Comparison of ENCODE assay signal across 8 cellular contexts in genomic region chr11:36288442-36289225, GRCh38. TPM values are rescaled to one million over a fixed set of nuclear protein-coding genes. Genes with fewer than 3 reads are reported as not detected.
DNase-seq lines count a peak whose midpoint lies in the region; ATAC-seq and TF ChIP-seq lines count a peak whose summit lies in the region.

No MANE protein-coding gene starts in this region.

- H2AFZ ChIP-seq in SU-DHL-6 (ENCODE audit: low read depth, low read length, severe bottlenecking): peak overlapping the region; percentile 99

- peaks cover 18% of the 10 kb centered on the region for H3K4me1 Mint-ChIP-seq in T-helper 2 cell treated with Interferon-gamma antibody and Interleukin-4, amounts not matched to agents 5 μg/mL and 100 μg/mL, for 36 hours (ENCODE audit: low read depth)

- peak overlapping the region; percentile 88 for H3K27ac Mint-ChIP-seq in T-helper 2 cell treated with Interferon-gamma antibody and Interleukin-4, amounts not matched to agents 5 μg/mL and 100 μg/mL, for 36 hours

- intact Hi-C loops in gastrocnemius medialis (cut with DNase I; ENCODE audit: low total_unique reads): loop anchor here (2.0 kb wide), 2 partner anchors 204 to 626 kb away; partner anchors contain the start of gene TRIM44

- H3K9me2 ChIP-seq in SU-DHL-6 (replicated peaks; ENCODE audit: insufficient read depth, low read length): no peaks in the 10 kb centered on the region

- TF ChIP-seq POLR2A in gastroesophageal sphincter (IDR thresholded peaks at IDR 0.05): no peak
- no peak for TF ChIP-seq POLR2A in gastrocnemius medialis (IDR thresholded peaks at IDR 0.05)

- in situ Hi-C loops in gastrocnemius medialis (cut with MboI; ENCODE audit: low sequenced_read_pairs in 4 of 4): loop anchor here in 3 of 4 donors (25.0 kb wide), 2 partner anchors 199 to 224 kb away; partner anchors contain the start of gene TRAF6 (in 1 of the 3)

- H3K9me3 ChIP-seq in SU-DHL-6 (ENCODE audit: insufficient read depth, low read length) (no peaks in the 10 kb centered on the region), gastroesophageal sphincter (no peaks in the 10 kb centered on the region), gastrocnemius medialis (no peaks in the 10 kb centered on the region)

- TF ChIP-seq CTCF in SU-DHL-6 (IDR thresholded peaks at IDR 0.05; ENCODE audit: insufficient read depth, low read length, poor library complexity, severe bottlenecking) (no peak), gastroesophageal sphincter (IDR thresholded peaks at IDR 0.05) (no peak), gastrocnemius medialis (IDR thresholded peaks at IDR 0.05 in 4 of 5, conservative IDR thresholded peaks at IDR 0.05 in 1 of 5) (no peak)

- TF ChIP-seq EP300 in gastroesophageal sphincter (IDR thresholded peaks at IDR 0.05): no peak

- 0 out of 2 replicates have a peak, but pooled peaks cover 5% of the 10 kb centered on the region for H4K20me1 ChIP-seq in SU-DHL-6 (ENCODE audit: low read depth, low read length)

- H3K27me3 ChIP-seq in SU-DHL-6 (ENCODE audit: low read length) (no peaks in the 10 kb centered on the region), gastroesophageal sphincter (no peaks in the 10 kb centered on the region), gastrocnemius medialis (no peaks in the 10 kb centered on the region)

- ATAC-seq in gastroesophageal sphincter (peak; percentile 3), gastrocnemius medialis (peak in 1 of 2 donors; percentile 16)

- H3K4me2 ChIP-seq in SU-DHL-6 (ENCODE audit: low read depth, low read length, poor library complexity, severe bottlenecking): peak overlapping the region; percentile 64

- H3K4me1 ChIP-seq in gastroesophageal sphincter: peaks cover 3 to 24% (median 10%) of the 10 kb centered on the region in 3 donors
- H3K4me1 ChIP-seq in gastrocnemius medialis: peaks cover 13 to 15% of the 10 kb centered on the region in 2 donors

- H3K27me3 Mint-ChIP-seq in T-helper 2 cell treated with Interferon-gamma antibody and Interleukin-4, amounts not matched to agents 5 μg/mL and 100 μg/mL, for 36 hours (ENCODE audit: low read depth): peaks cover 4% of the 10 kb centered on the region

- no peaks in the 10 kb centered on the region for H3K36me3 Mint-ChIP-seq in T-helper 2 cell treated with Interferon-gamma antibody and Interleukin-4, amounts not matched to agents 5 μg/mL and 100 μg/mL, for 36 hours (ENCODE audit: low read depth)

- WGBS in gastroesophageal sphincter (ENCODE audit: low coverage in 1 of 2), 2 donors: 35 to 40% methylated on average over 16 to 31 of the region's 31 CpGs

- H3K9ac ChIP-seq in SU-DHL-6 (ENCODE audit: low read length): peak overlapping the region; percentile 56

- peak overlapping the region; percentile 96 for H3K4me3 Mint-ChIP-seq in T-helper 2 cell treated with Interferon-gamma antibody and Interleukin-4, amounts not matched to agents 5 μg/mL and 100 μg/mL, for 36 hours

- no peak overlapping the region for H3K27ac ChIP-seq in SU-DHL-6 (ENCODE audit: low read depth, low read length)
- peak overlapping the region in 3 of 4 donors; percentile 21 to 60 (median 36) for H3K27ac ChIP-seq in gastroesophageal sphincter
- peak overlapping the region; percentile 63 to 80 (median 68) for H3K27ac ChIP-seq in gastrocnemius medialis

- H3K9me3 Mint-ChIP-seq in T-helper 2 cell treated with Interferon-gamma antibody and Interleukin-4, amounts not matched to agents 5 μg/mL and 100 μg/mL, for 36 hours: no peaks in the 10 kb centered on the region

- H3K79me2 ChIP-seq in SU-DHL-6 (ENCODE audit: insufficient read depth, low read length): no peaks in the 10 kb centered on the region

- H3F3A ChIP-seq in SU-DHL-6 (ENCODE audit: insufficient read depth): no peaks in the 10 kb centered on the region

- H3K36me3 ChIP-seq in SU-DHL-6 (ENCODE audit: low read length) (no peaks in the 10 kb centered on the region), gastroesophageal sphincter (no peaks in the 10 kb centered on the region), gastrocnemius medialis (no peaks in the 10 kb centered on the region)

- peak overlapping the region; percentile 76 for H3K4me3 ChIP-seq in SU-DHL-6 (ENCODE audit: insufficient read depth, low read length, poor library complexity, severe bottlenecking)
- peak overlapping the region; percentile 62 to 74 for H3K4me3 ChIP-seq in gastroesophageal sphincter
- H3K4me3 ChIP-seq in gastrocnemius medialis: peak overlapping the region; percentile 70 to 86 (median 79)

- DNase-seq in T-helper 2 cell treated with Interferon-gamma antibody and Interleukin-4, amounts not matched to agents 5 μg/mL and 100 μg/mL, for 36 hours (ENCODE audit: low spot score): no peak
- no peak for DNase-seq in T-helper 2 cell
- no peak for DNase-seq in gastrocnemius medialis
- no peak for DNase-seq in Ammon's horn (ENCODE audit: low spot score)
- no peak for DNase-seq in nucleus accumbens (lab: John Stamatoyannopoulos, UW)
- DNase-seq in kidney tubule cell (ENCODE audit: low spot score): no peak

RNA-seq across cellular contexts. Expression of gene COMMD9, which starts 0.6 kb away (rescaled TPM):
- total RNA-seq in gastroesophageal sphincter: 10 to 100 TPM; 19.7 to 26.5 (median 25.5) TPM
- total RNA-seq in gastrocnemius medialis: 10 to 100 TPM; 51.8 to 68.6 (median 57.7) TPM

RNA-seq across cellular contexts. Expression of gene PRR5L, which starts 7.5 kb away (rescaled TPM):
- total RNA-seq in gastroesophageal sphincter (1 to 10 TPM; 2.8 to 9.7 (median 7.5) TPM), gastrocnemius medialis (1 to 10 TPM in 2 of 4 donors, under 1 TPM in 2; 0.46 to 3.2 (median 1.2) TPM)
